ENCODE assay signal across 8 cellular contexts in genomic region chr16:31201511-31202401, GRCh38. TPM values are rescaled to one million over a fixed set of nuclear protein-coding genes. Genes with fewer than 3 reads are reported as not detected.
DNase-seq lines count a peak whose midpoint lies in the region; ATAC-seq and TF ChIP-seq lines count a peak whose summit lies in the region.

No MANE protein-coding gene starts in this region.

- H3K79me2 ChIP-seq in mesendoderm (ENCODE audit: control insufficient read depth, insufficient read depth, low read length): no peaks in the 10 kb centered on the region

- H2BK120ac ChIP-seq in mesendoderm (ENCODE audit: low read depth, low read length): no peak overlapping the region

- H3K4me3 Mint-ChIP-seq in T-helper 1 cell treated with Interleukin-12 subunit alpha and Interleukin-12 subunit beta and Interleukin-4 antibody, amounts not matched to agents 30 μg/mL and 1 μg/mL, for 36 hours: peak overlapping the region; percentile 88

- H2BK15ac ChIP-seq in mesendoderm (replicated peaks; ENCODE audit: low read depth): no peak overlapping the region

- H3K27me3 Mint-ChIP-seq in T-helper 1 cell treated with Interleukin-12 subunit alpha and Interleukin-12 subunit beta and Interleukin-4 antibody, amounts not matched to agents 30 μg/mL and 1 μg/mL, for 36 hours (ENCODE audit: low read depth): peaks cover 5% of the 10 kb centered on the region

- peak overlapping the region; percentile 76 for H3K9ac ChIP-seq in mesendoderm (ENCODE audit: low read length)

- no peak overlapping the region for H3K4ac ChIP-seq in mesendoderm (ENCODE audit: low read depth, low read length)

- no CpG with 5 or more reads among the region's 34 CpGs for WGBS in mesendoderm (ENCODE audit: extremely low coverage, insufficient coverage, low lambda C conversion rate)
- WGBS in tibial nerve, 2 donors: 22 to 35% methylated on average over 8 to 23 of the region's 34 CpGs

- peak; percentile 65 for ATAC-seq in HG03103 (IDR thresholded peaks at IDR 0.05; ENCODE audit: low read depth, unreplicated experiment)

- H3K36me3 ChIP-seq in mesendoderm (ENCODE audit: control insufficient read depth, insufficient read depth, low read length): no peaks in the 10 kb centered on the region
- H3K36me3 ChIP-seq in tibial nerve: peaks cover 0 to 34% (median 0%) of the 10 kb centered on the region in 3 donors

- TF ChIP-seq EP300 in tibial nerve (IDR thresholded peaks at IDR 0.05): no peak

- no peaks in the 10 kb centered on the region for H3K9me3 ChIP-seq in tibial nerve

- H3K18ac ChIP-seq in mesendoderm (ENCODE audit: low read length): no peak overlapping the region

- peak overlapping the region; percentile 93 for H3K56ac ChIP-seq in mesendoderm (ENCODE audit: low read length)

- no peak overlapping the region for H4K5ac ChIP-seq in mesendoderm (ENCODE audit: low read length)

- H3K4me3 ChIP-seq in mesendoderm (ENCODE audit: low read length) (peak overlapping the region; percentile 41), tibial nerve (peak overlapping the region; percentile 53 to 80 (median 65))

- H3K27ac Mint-ChIP-seq in T-helper 1 cell treated with Interleukin-12 subunit alpha and Interleukin-12 subunit beta and Interleukin-4 antibody, amounts not matched to agents 30 μg/mL and 1 μg/mL, for 36 hours: peak overlapping the region; percentile 89

- peaks cover 51% of the 10 kb centered on the region for H3K4me1 Mint-ChIP-seq in T-helper 1 cell treated with Interleukin-12 subunit alpha and Interleukin-12 subunit beta and Interleukin-4 antibody, amounts not matched to agents 30 μg/mL and 1 μg/mL, for 36 hours (ENCODE audit: low read depth)

- H3K27ac ChIP-seq in mesendoderm (ENCODE audit: low read depth, low read length) (peak overlapping the region; percentile 24), tibial nerve (peak overlapping the region; percentile 11 to 66 (median 50))

- H3K36me3 Mint-ChIP-seq in T-helper 1 cell treated with Interleukin-12 subunit alpha and Interleukin-12 subunit beta and Interleukin-4 antibody, amounts not matched to agents 30 μg/mL and 1 μg/mL, for 36 hours (ENCODE audit: low read depth): peaks cover 22% of the 10 kb centered on the region

- H3K4me1 ChIP-seq in mesendoderm (ENCODE audit: control insufficient read depth, low read depth, low read length) (peaks cover 2% of the 10 kb centered on the region), tibial nerve (peaks cover 0 to 36% (median 17%) of the 10 kb centered on the region in 4 donors)

- H3K79me1 ChIP-seq in mesendoderm (ENCODE audit: low read length): no peaks in the 10 kb centered on the region

- no peak overlapping the region for H2AK5ac ChIP-seq in mesendoderm (ENCODE audit: low read length)

- no peak overlapping the region for H4K8ac ChIP-seq in mesendoderm (ENCODE audit: low read depth, low read length)

- no peak overlapping the region for H2BK5ac ChIP-seq in mesendoderm (ENCODE audit: low read length)

- peak overlapping the region; percentile 35 for H3K4me2 ChIP-seq in mesendoderm (ENCODE audit: low read length)

- H3K9me3 Mint-ChIP-seq in T-helper 1 cell treated with Interleukin-12 subunit alpha and Interleukin-12 subunit beta and Interleukin-4 antibody, amounts not matched to agents 30 μg/mL and 1 μg/mL, for 36 hours: no peaks in the 10 kb centered on the region

- TF ChIP-seq POLR2A in tibial nerve (IDR thresholded peaks at IDR 0.05): no peak

- no peak overlapping the region for H3K23ac ChIP-seq in mesendoderm (ENCODE audit: low read length)

- DNase-seq in stimulated activated CD4-positive, alpha-beta T cell treated with anti-CD3 and anti-CD28 coated beads, Interleukin-15, amount 100 ng/mL, for 24 hours: peak; percentile 57
- DNase-seq in stimulated activated CD4-positive, alpha-beta T cell treated with anti-CD3 and anti-CD28 coated beads, Interleukin-1b, Interleukin-23, amount 100 ng/mL, for 48 hours: no peak
- peak; percentile 27 for DNase-seq in effector CD4-positive, alpha-beta T cell
- DNase-seq in mesendoderm (peak; percentile 88), tibial nerve (ENCODE audit: low spot score in 2 of 2) (no peak), SW 1271 (lab: John Stamatoyannopoulos, UW) (no peak)

- H3K27me3 ChIP-seq in mesendoderm (ENCODE audit: insufficient read depth, low read length, poor library complexity) (no peaks in the 10 kb centered on the region), tibial nerve (no peaks in the 10 kb centered on the region)

- TF ChIP-seq CTCF in tibial nerve (IDR thresholded peaks at IDR 0.05): no peak

RNA-seq across cellular contexts. Expression of gene PYCARD, which starts 0.8 kb away (rescaled TPM):
- 27.8 TPM for polyA plus RNA-seq in mesendoderm (2013, experiment 1 of 2)
- 27.6 TPM for polyA plus RNA-seq in mesendoderm (2013, experiment 2 of 2)
- total RNA-seq in tibial nerve: 10 to 100 TPM; 27.8 to 64.5 (median 46.7) TPM

RNA-seq across cellular contexts. Expression of gene TRIM72, which starts 12.2 kb away (rescaled TPM):
- 0.15 TPM for polyA plus RNA-seq in mesendoderm (2013, experiment 1 of 2)
- polyA plus RNA-seq in mesendoderm (2013, experiment 2 of 2): 0.13 TPM
- under 1 TPM in 3 of 4 donors, not detected in 1; under 0.01 to 0.60 (median 0.21) TPM for total RNA-seq in tibial nerve

RNA-seq across cellular contexts. Expression of gene PYDC1, which starts 15.2 kb away (rescaled TPM):
- 1.4 TPM for polyA plus RNA-seq in mesendoderm (2013, experiment 1 of 2)
- polyA plus RNA-seq in mesendoderm (2013, experiment 2 of 2): 1.6 TPM
- total RNA-seq in tibial nerve: 1 to 10 TPM in 1 of 4 donors, not detected in 3; 5.5 TPM

RNA-seq across cellular contexts. Expression of gene FUS, which starts 21.8 kb away (rescaled TPM):
- polyA plus RNA-seq in mesendoderm (2013, experiment 1 of 2): 1,268 TPM
- 1,201 TPM for polyA plus RNA-seq in mesendoderm (2013, experiment 2 of 2)
- 100 to 1,000 TPM in 3 of 4 donors, 10 to 100 TPM in 1; 91.8 to 125 (median 109) TPM for total RNA-seq in tibial nerve

RNA-seq across cellular contexts. Expression of gene PRSS36, which starts 51.9 kb away (rescaled TPM):
- 0.39 TPM for polyA plus RNA-seq in mesendoderm (2013, experiment 1 of 2)
- polyA plus RNA-seq in mesendoderm (2013, experiment 2 of 2): 0.32 TPM
- 10 to 100 TPM in 2 of 4 donors, 1 to 10 TPM in 2; 6.5 to 21.3 (median 10.8) TPM for total RNA-seq in tibial nerve

Comparison
In these comparisons a context has a peak if more than half of its experiments do, and no peak if none do; other contexts are left out.
1. DNase-seq: peak in stimulated activated CD4-positive, alpha-beta T cell treated with anti-CD3 and anti-CD28 coated beads, Interleukin-15, amount 100 ng/mL, for 24 hours (single experiment), effector CD4-positive, alpha-beta T cell (single experiment) and mesendoderm (single experiment); none in stimulated activated CD4-positive, alpha-beta T cell treated with anti-CD3 and anti-CD28 coated beads, Interleukin-1b, Interleukin-23, amount 100 ng/mL, for 48 hours (single experiment), tibial nerve (0 of 2) and SW 1271 (0 of 2).